21 cellular contexts compared by ENCODE assay signal in genomic region chr1:43036457-43036827, GRCh38.
DNase-seq lines count a peak whose midpoint lies in the region; ATAC-seq, FAIRE-seq and TF ChIP-seq lines count a peak whose summit lies in the region.
"Had no signal": no experiment of that assay in that cellular context is flagged by ENCODE, and none has a peak within 500 bp of the region (broad histone marks: within the 10 kb centered on the region; RNA-seq: fewer than 3 reads in every experiment).

No MANE protein-coding gene starts in this region.

- TF ChIP-seq RAD21 in HepG2 (CRISPR knock-in tag; IDR thresholded peaks at IDR 0.05) = no peak

- peak; percentile 54; the same call in 2 of the 3 replicates for ATAC-seq in HepG2
- ATAC-seq in right lobe of liver = no peak
- no peak for ATAC-seq in GM21381 (IDR thresholded peaks at IDR 0.05; ENCODE audit: unreplicated experiment)
- ATAC-seq: gastroesophageal sphincter had no signal

- TF ChIP-seq POLR2A in HepG2 (IDR thresholded peaks at IDR 0.05; ENCODE audit: insufficient read depth in 1 of 2, low read depth in 2 of 2, low read length in 2 of 2) (no peak), right lobe of liver (IDR thresholded peaks at IDR 0.05) (no peak)

- H3K4me3 Mint-ChIP-seq in type B pancreatic cell = peak overlapping the region; percentile 60
- H3K4me3 Mint-ChIP-seq: activated T-cell treated with anti-CD3 and anti-CD28 coated beads, Interleukin-2, amount 50 U/mL, for 24 hours; IgD-negative memory B cell; naive B cell had no signal

- 17% methylated on average over 3 of the region's 4 CpGs for WGBS in HepG2 (ENCODE audit: low lambda C conversion rate)
- 57% methylated on average over 1 of the region's 4 CpGs for WGBS in right lobe of liver (ENCODE audit: insufficient coverage, low coverage, low lambda C conversion rate, missing lambda C conversion rate)
- WGBS in mesodermal cell (ENCODE audit: insufficient coverage in 2 of 2), 2 experiments = 89 to 95% methylated on average over 2 to 3 of the region's 4 CpGs

- POLR2A ChIA-PET in HepG2 (lab: Yijun Ruan, JAX) = interaction anchor here (2.0 to 3.5 kb wide), 3 partner anchors 28 to 270 kb away, joined by 4 to 23 read pairs (median 8); partner anchors contain the start of genes C1orf50 and P3H1

- H2AFZ ChIP-seq in HepG2 (ENCODE audit: low read length) = no peak overlapping the region
- H2AFZ ChIP-seq: parathyroid adenoma had no signal

- TF ChIP-seq EP300 in HepG2 (IDR thresholded peaks at IDR 0.05; ENCODE audit: low read depth in 2 of 2, low read length in 2 of 2) (no peak), HepG2 (CRISPR knock-in tag; IDR thresholded peaks at IDR 0.05; ENCODE audit: borderline replicate concordance) (no peak)

- peaks cover 93% of the 10 kb centered on the region for H3K4me1 ChIP-seq in HepG2 (ENCODE audit: insufficient read depth, low read length)
- H3K4me1 ChIP-seq in right lobe of liver = no peaks in the 10 kb centered on the region
- peaks cover 17% of the 10 kb centered on the region for H3K4me1 ChIP-seq in mesodermal cell (ENCODE audit: control insufficient read depth, insufficient read depth, low read length, poor library complexity, severe bottlenecking)
- H3K4me1 ChIP-seq: gastroesophageal sphincter, parathyroid adenoma had no signal

- H3K9me3 ChIP-seq in HepG2 (ENCODE audit: low read length) (no peaks in the 10 kb centered on the region), right lobe of liver (no peaks in the 10 kb centered on the region), mesodermal cell (ENCODE audit: control insufficient read depth, low read length) (no peaks in the 10 kb centered on the region)
- H3K9me3 ChIP-seq: BLaER1, gastroesophageal sphincter had no signal

- BruUV-seq in HepG2 (replicated peaks; lab: Mats Ljungman, UMichigan) = TSS peak; percentile 87

- no peaks in the 10 kb centered on the region for H3K27me3 ChIP-seq in HepG2 (ENCODE audit: control insufficient read depth in 1 of 2, insufficient read depth in 2 of 2, low read length in 2 of 2)
- H3K27me3 ChIP-seq in right lobe of liver = no peaks in the 10 kb centered on the region
- H3K27me3 ChIP-seq: BLaER1, gastroesophageal sphincter had no signal

- no peaks in the 10 kb centered on the region for H3K9me3 Mint-ChIP-seq in type B pancreatic cell
- H3K9me3 Mint-ChIP-seq: activated T-cell treated with anti-CD3 and anti-CD28 coated beads, Interleukin-2, amount 50 U/mL, for 24 hours; IgD-negative memory B cell; naive B cell had no signal

- H3K4me1 Mint-ChIP-seq in type B pancreatic cell (ENCODE audit: unreplicated experiment) = peaks cover 22% of the 10 kb centered on the region

- H3K4me3 ChIP-seq in HepG2 (replicated peaks in 1 of 3; ENCODE audit: insufficient read depth in 1 of 3, low read depth in 2 of 3, low read length in 3 of 3) (peak overlapping the region in 2 of 3 experiments; percentile 44 to 68; a peak in 3 of 6 replicates), right lobe of liver (no peak overlapping the region), mesodermal cell (ENCODE audit: extremely low read depth, insufficient read depth, low read length, poor library complexity, severe bottlenecking) (no peak overlapping the region)
- H3K4me3 ChIP-seq: BLaER1, gastroesophageal sphincter had no signal

- H3K36me3 ChIP-seq in HepG2 (replicated peaks in 1 of 2; ENCODE audit: control insufficient read depth in 1 of 2, insufficient read depth in 2 of 2, low read length in 2 of 2) = no peaks in the 10 kb centered on the region
- no peaks in the 10 kb centered on the region for H3K36me3 ChIP-seq in right lobe of liver
- H3K36me3 ChIP-seq in mesodermal cell (ENCODE audit: control insufficient read depth, insufficient read depth, low read length) = no peaks in the 10 kb centered on the region
- H3K36me3 ChIP-seq: BLaER1, gastroesophageal sphincter had no signal

- H3K27ac Mint-ChIP-seq in type B pancreatic cell = peak overlapping the region; percentile 86
- H3K27ac Mint-ChIP-seq: activated T-cell treated with anti-CD3 and anti-CD28 coated beads, Interleukin-2, amount 50 U/mL, for 24 hours; IgD-negative memory B cell had no signal

- H3K27ac ChIP-seq in HepG2 (ENCODE audit: extremely low read length, insufficient read depth, low read length) (peak overlapping the region; percentile 91), right lobe of liver (no peak overlapping the region), mesodermal cell (ENCODE audit: low read depth, low read length, severe bottlenecking) (peak overlapping the region; percentile 10)
- H3K27ac ChIP-seq: gastroesophageal sphincter, HL-60, parathyroid adenoma had no signal

- peaks cover 7% of the 10 kb centered on the region for H3K79me2 ChIP-seq in HepG2 (ENCODE audit: insufficient read depth, low read length)
- H3K79me2 ChIP-seq: parathyroid adenoma had no signal

- no peaks in the 10 kb centered on the region for H3K36me3 Mint-ChIP-seq in type B pancreatic cell
- H3K36me3 Mint-ChIP-seq: IgD-negative memory B cell, naive B cell had no signal

- H3K4me2 ChIP-seq in HepG2 (ENCODE audit: low read depth, low read length) = peak overlapping the region; percentile 88
- H3K4me2 ChIP-seq: BLaER1 had no signal

- TF ChIP-seq CTCF in HepG2 (CRISPR knock-in tag; IDR thresholded peaks at IDR 0.05) (no peak), right lobe of liver (IDR thresholded peaks at IDR 0.05) (no peak), type B pancreatic cell (conservative IDR thresholded peaks at IDR 0.05) (no peak)

- H3K27me3 Mint-ChIP-seq in type B pancreatic cell = no peaks in the 10 kb centered on the region
- H3K27me3 Mint-ChIP-seq: activated T-cell treated with anti-CD3 and anti-CD28 coated beads, Interleukin-2, amount 50 U/mL, for 24 hours; IgD-negative memory B cell had no signal

- H4K20me1 ChIP-seq in HepG2 (ENCODE audit: insufficient read depth, low read length) = no peaks in the 10 kb centered on the region
- H4K20me1 ChIP-seq: BLaER1 had no signal

- in situ Hi-C loops in HepG2 (cut with HindIII; ENCODE audit: extremely low pct_ligation_motif_present, low pct_unique_long_range_greater_than_20kb) = no loop called here

- no peak for FAIRE-seq in HepG2 (lab: Jason Lieb, UNC)
- FAIRE-seq: A204.1 had no signal

- H3K9ac ChIP-seq in HepG2 (ENCODE audit: insufficient read depth, low read depth, low read length) = peak overlapping the region; percentile 75
- H3K9ac ChIP-seq: BLaER1, parathyroid adenoma had no signal

- CTCF ChIA-PET in HepG2 (lab: Yijun Ruan, JAX; ENCODE audit: low intra/inter-chr PET ratio, low total read pairs) = no interaction called here

- intact Hi-C loops in HepG2 (cut with micrococcal nuclease; ENCODE audit: unreplicated experiment) (no loop called here), right lobe of liver (cut with DNase I) (no loop called here)

- DNase-seq in HepG2 (ENCODE audit: low spot score) (no peak), right lobe of liver (no peak), astrocyte of the hippocampus (ENCODE audit: low read depth, low spot score) (peak; percentile 38), type B pancreatic cell (ENCODE audit: extremely low spot score, unreplicated experiment) (no peak), SW480 (ENCODE audit: low spot score) (no peak), putamen (ENCODE audit: low spot score) (no peak)
- DNase-seq: activated naive CD4-positive, alpha-beta T cell; activated T-cell treated with anti-CD3 and anti-CD28 coated beads, Interleukin-2, amount 50 U/mL, for 24 hours; cerebellar nuclear complex; effector CD8-positive, alpha-beta T cell; naive B cell; NCI-H1417; NCI-H510A had no signal

TF ChIP-seq in HepG2, 621 proteins besides CTCF, POLR2A, EP300 and RAD21 (continues in another document):
- TF ChIP-seq ARHGAP35 (CRISPR knock-in tag; IDR thresholded peaks at IDR 0.05; ENCODE audit: borderline replicate concordance) = no peak
- no peak for TF ChIP-seq PAX8 (CRISPR knock-in tag; IDR thresholded peaks at IDR 0.05; ENCODE audit: borderline replicate concordance)
- TF ChIP-seq ZNF747 (CRISPR knock-in tag; IDR thresholded peaks at IDR 0.05; ENCODE audit: borderline replicate concordance) = no peak
- no peak for TF ChIP-seq PCBP2 (optimal IDR thresholded peaks at IDR 0.05; ENCODE audit: low read depth, low read length, poor library complexity, severe bottlenecking)
- no peak for TF ChIP-seq ZNF773 (CRISPR knock-in tag; IDR thresholded peaks at IDR 0.05; ENCODE audit: borderline replicate concordance)
- TF ChIP-seq FOXP1 (IDR thresholded peaks at IDR 0.05) = no peak
- no peak for TF ChIP-seq FOXP1 (CRISPR knock-in tag; IDR thresholded peaks at IDR 0.05)
- TF ChIP-seq KDM5B (CRISPR knock-in tag; IDR thresholded peaks at IDR 0.05; ENCODE audit: borderline replicate concordance) = no peak
- no peak for TF ChIP-seq ZBTB1 (CRISPR knock-in tag; IDR thresholded peaks at IDR 0.05; ENCODE audit: borderline replicate concordance)
- no peak for TF ChIP-seq JUNB (CRISPR knock-in tag; IDR thresholded peaks at IDR 0.05; ENCODE audit: borderline replicate concordance)
- TF ChIP-seq CREB1 (IDR thresholded peaks at IDR 0.05) = no peak
- TF ChIP-seq CREB1 (CRISPR knock-in tag; IDR thresholded peaks at IDR 0.05) = no peak; the same call in 1 of the 2 replicates
- no peak for TF ChIP-seq YEATS2 (CRISPR knock-in tag; IDR thresholded peaks at IDR 0.05; ENCODE audit: borderline replicate concordance)
- TF ChIP-seq BRD4 (CRISPR knock-in tag; IDR thresholded peaks at IDR 0.05) = no peak
- TF ChIP-seq ARNTL (CRISPR knock-in tag; IDR thresholded peaks at IDR 0.05) = no peak
- no peak for TF ChIP-seq FOXA1 (IDR thresholded peaks at IDR 0.05)
- no peak for TF ChIP-seq FOXA1 (CRISPR knock-in tag; IDR thresholded peaks at IDR 0.05)
- TF ChIP-seq ZFP37 (CRISPR knock-in tag; IDR thresholded peaks at IDR 0.05; ENCODE audit: borderline replicate concordance) = no peak
- TF ChIP-seq SYNCRIP (IDR thresholded peaks at IDR 0.05; ENCODE audit: insufficient read depth, low read depth, low read length) = no peak
- TF ChIP-seq ZFP62 (CRISPR knock-in tag; IDR thresholded peaks at IDR 0.05) = no peak

Comparison
In these comparisons a context has a peak if more than half of its experiments do, and no peak if none do; other contexts are left out.
1. H3K27ac ChIP-seq: peak in HepG2 (single experiment) and mesodermal cell (single experiment); none in right lobe of liver (0 of 3).
2. H3K4me3 ChIP-seq: peak in HepG2 (2 of 3); none in right lobe of liver (0 of 3) and mesodermal cell (single experiment).